ENCODE assay signal across 8 cellular contexts in genomic region chr5:138536665-138537315, GRCh38. TPM values are rescaled to one million over a fixed set of nuclear protein-coding genes. Genes with fewer than 3 reads are reported as not detected.
A peak's percentile ranks its signal among the peaks of the same experiment; 100 is the strongest.
DNase-seq lines count a peak whose midpoint lies in the region; ATAC-seq and TF ChIP-seq lines count a peak whose summit lies in the region.

No MANE protein-coding gene starts in this region.

- H3K36me3 ChIP-seq in HEK293 (ENCODE audit: control insufficient read depth in 2 of 2, insufficient read depth in 1 of 2, low read length in 2 of 2) (peaks cover 18 to 74% of the 10 kb centered on the region in 2 experiments; a peak in 2 of 3 replicates), gastrocnemius medialis (no peaks in the 10 kb centered on the region)

- H3K36me3 Mint-ChIP-seq in activated naive CD8-positive, alpha-beta T cell treated with anti-CD3 and anti-CD28 coated beads, Interleukin-2, amount 50 U/mL, for 24 hours (ENCODE audit: low read depth) = peaks cover 75% of the 10 kb centered on the region

- TF ChIP-seq POLR2A in gastrocnemius medialis (IDR thresholded peaks at IDR 0.05) = no peak

- no peaks in the 10 kb centered on the region for H3K27me3 ChIP-seq in gastrocnemius medialis

- H3K4me3 Mint-ChIP-seq in activated naive CD8-positive, alpha-beta T cell treated with anti-CD3 and anti-CD28 coated beads, Interleukin-2, amount 50 U/mL, for 24 hours = no peak overlapping the region

- no peak overlapping the region for H3K27ac Mint-ChIP-seq in activated naive CD8-positive, alpha-beta T cell treated with anti-CD3 and anti-CD28 coated beads, Interleukin-2, amount 50 U/mL, for 24 hours

- no peaks in the 10 kb centered on the region for H3K9me3 Mint-ChIP-seq in activated naive CD8-positive, alpha-beta T cell treated with anti-CD3 and anti-CD28 coated beads, Interleukin-2, amount 50 U/mL, for 24 hours

- H3K27ac ChIP-seq in HEK293 (ENCODE audit: extremely low read depth, low read depth, low read length) (no peak overlapping the region), gastrocnemius medialis (peak overlapping the region in 2 of 4 donors; percentile 31 to 48)

- peaks cover 11% of the 10 kb centered on the region for H3K4me1 ChIP-seq in HEK293 (ENCODE audit: control insufficient read depth, insufficient read depth, low read length)
- peaks cover 59 to 77% of the 10 kb centered on the region in 2 donors for H3K4me1 ChIP-seq in gastrocnemius medialis

- H3K27me3 Mint-ChIP-seq in activated naive CD8-positive, alpha-beta T cell treated with anti-CD3 and anti-CD28 coated beads, Interleukin-2, amount 50 U/mL, for 24 hours = no peaks in the 10 kb centered on the region

- CTCF ChIA-PET in HEK293 (lab: Yijun Ruan, JAX) = interaction anchor here (0.6 to 1.2 kb wide), 6 partner anchors 11 to 729 kb away, joined by 3 to 4 read pairs (median 3); no protein-coding TSS in a partner anchor

- intact Hi-C loops in gastrocnemius medialis (cut with DNase I; ENCODE audit: low total_unique reads) = no loop called here

- H3K9me3 ChIP-seq in HEK293 (ENCODE audit: control insufficient read depth, insufficient read depth, low read depth, low read length) (no peaks in the 10 kb centered on the region), gastrocnemius medialis (no peaks in the 10 kb centered on the region)

- POLR2A ChIA-PET in HEK293 (lab: Yijun Ruan, JAX) = no interaction called here

- peaks cover 73% of the 10 kb centered on the region for H3K4me1 Mint-ChIP-seq in activated naive CD8-positive, alpha-beta T cell treated with anti-CD3 and anti-CD28 coated beads, Interleukin-2, amount 50 U/mL, for 24 hours

- DNase-seq in AG09319 (ENCODE audit: extremely low read depth, low read depth) (no peak), iris pigment epithelial cell (ENCODE audit: low read depth) (peak; percentile 36), putamen (ENCODE audit: low spot score) (no peak), gastrocnemius medialis (no peak)
- DNase-seq in activated naive CD8-positive, alpha-beta T cell treated with anti-CD3 and anti-CD28 coated beads, Interleukin-2, amount 50 U/mL, for 24 hours = no peak

- in situ Hi-C loops in gastrocnemius medialis (cut with MboI; ENCODE audit: low sequenced_read_pairs in 4 of 4) = no loop called here

- H3K4me3 ChIP-seq in HEK293 (ENCODE audit: low read depth, low read length) (no peak overlapping the region), gastrocnemius medialis (no peak overlapping the region)

- ATAC-seq in activated naive CD8-positive, alpha-beta T cell treated with anti-CD3 and anti-CD28 coated beads, Interleukin-2, amount 50 U/mL, for 24 hours = peak; percentile 62
- ATAC-seq in HG02870 (IDR thresholded peaks at IDR 0.05; ENCODE audit: unreplicated experiment) (no peak), GM19324 (IDR thresholded peaks at IDR 0.05; ENCODE audit: low FRiP score, unreplicated experiment) (no peak), gastrocnemius medialis (no peak)

- TF ChIP-seq CTCF in AG09319 (IDR thresholded peaks at IDR 0.05; ENCODE audit: low read depth, low read length) = peak; percentile 28
- no peak for TF ChIP-seq CTCF in HEK293 (tag by site-specific recombination; IDR thresholded peaks at IDR 0.05)
- peak in 2 of 5 experiments; percentile 22 for TF ChIP-seq CTCF in gastrocnemius medialis (IDR thresholded peaks at IDR 0.05 in 4 of 5, conservative IDR thresholded peaks at IDR 0.05 in 1 of 5)

TF ChIP-seq in HEK293, 187 proteins besides CTCF, POLR2A, EP300 and RAD21:
- TF ChIP-seq ZBTB17 (tag by site-specific recombination; IDR thresholded peaks at IDR 0.05) = 0 out of 2 replicates have a peak, but pooled peaks have one; percentile 15
- no peak for TF ChIP-seq BCL11B (tag by site-specific recombination; IDR thresholded peaks at IDR 0.05; ENCODE audit: low read depth)
- TF ChIP-seq ZNF747 (tag by site-specific recombination; IDR thresholded peaks at IDR 0.05) = no peak
- no peak for TF ChIP-seq ZNF654 (tag by site-specific recombination; IDR thresholded peaks at IDR 0.05; ENCODE audit: low read depth)
- no peak for TF ChIP-seq HOXC10 (CRISPR knock-in tag; IDR thresholded peaks at IDR 0.05)
- TF ChIP-seq ZNF704 (tag by site-specific recombination; IDR thresholded peaks at IDR 0.05) = no peak
- no peak for TF ChIP-seq ZNF580 (tag by site-specific recombination; IDR thresholded peaks at IDR 0.05)

RNA-seq across cellular contexts. Expression of gene ETF1, which starts 6.2 kb away (rescaled TPM):
- total RNA-seq in gastrocnemius medialis = 100 to 1,000 TPM in 3 of 4 donors, 10 to 100 TPM in 1; 99.9 to 139 (median 117) TPM

RNA-seq across cellular contexts. Expression of gene HSPA9, which starts 38.4 kb away (rescaled TPM):
- 100 to 1,000 TPM; 449 to 840 (median 569) TPM for total RNA-seq in gastrocnemius medialis
